Comparison of ENCODE assay signal across 1 cellular context in genomic region chr2:69734040-69734611, GRCh38.
TF ChIP-seq lines count a peak whose summit lies in the region.

No MANE protein-coding gene starts in this region.

TF ChIP-seq in IMR-90, 13 proteins besides CTCF, POLR2A, EP300 and RAD21:
- TF ChIP-seq MXI1 (IDR thresholded peaks at IDR 0.05; ENCODE audit: borderline replicate concordance, low read depth, low read length) (no peak), RFX5 (IDR thresholded peaks at IDR 0.05; ENCODE audit: low read depth, low read length) (no peak), NFE2L2 (IDR thresholded peaks at IDR 0.05; ENCODE audit: low read depth, low read length) (no peak), ELK1 (IDR thresholded peaks at IDR 0.05; ENCODE audit: borderline replicate concordance, low read depth, low read length) (no peak), CHD1 (IDR thresholded peaks at IDR 0.05; ENCODE audit: low read depth, low read length) (no peak), BHLHE40 (IDR thresholded peaks at IDR 0.05; ENCODE audit: low read depth, low read length) (no peak), RCOR1 (IDR thresholded peaks at IDR 0.05; ENCODE audit: insufficient replicate concordance, low read length) (no peak)
TF ChIP-seq in IMR-90: peak in this region for 0.
